Comparison of ENCODE assay signal across 20 cellular contexts in genomic region chr2:42973771-42974170, GRCh38.
DNase-seq lines count a peak whose midpoint lies in the region; ATAC-seq and TF ChIP-seq lines count a peak whose summit lies in the region.
"Had no signal": no experiment of that assay in that cellular context is flagged by ENCODE, and none has a peak within 500 bp of the region (broad histone marks: within the 10 kb centered on the region; RNA-seq: fewer than 3 reads in every experiment).

No MANE protein-coding gene starts in this region.

- no peak overlapping the region for H3K27ac ChIP-seq in upper lobe of right lung
- H3K27ac ChIP-seq: KMS-11 had no signal

- ATAC-seq in central memory CD8-positive, alpha-beta T cell (replicated peaks; ENCODE audit: extremely low read depth, poor library complexity, severe bottlenecking): no peak
- ATAC-seq in upper lobe of right lung (no peak), GM21381 (IDR thresholded peaks at IDR 0.05; ENCODE audit: unreplicated experiment) (no peak)

- DNase-seq in activated CD4-positive, alpha-beta T cell treated with anti-CD3 and anti-CD28 coated beads, Interleukin-2, amount 10 ng/mL, durations not matched to agents 7 days and 5 days: no peak
- no peak for DNase-seq in activated CD4-positive, alpha-beta T cell treated with anti-CD3 and anti-CD28 coated beads for 4 hours
- no peak for DNase-seq in central memory CD8-positive, alpha-beta T cell (ENCODE audit: low spot score in 2 of 2)
- DNase-seq in upper lobe of right lung (peak; percentile 44), AG20443 (ENCODE audit: low spot score) (no peak)
- no peak for DNase-seq in activated T-helper 1 cell treated with anti-CD3 and anti-CD28 coated beads, Interleukin-12 subunit alpha, Interleukin-12 subunit beta, Interleukin-2, Interleukin-4 antibody, amounts not matched to agents 30 ng/mL and 10 ng/mL and 1 ng/mL, durations not matched to agents 14 hours and 24 hours and 36 hours (ENCODE audit: low spot score)
- DNase-seq: 8988T; activated CD4-positive, CD25-positive, alpha-beta regulatory T cell; activated naive CD4-positive, alpha-beta T cell; CD4-positive, alpha-beta T cell; heart right ventricle; NCI-H1092 treated with DMSO at 0.1 percent for 48 hours; NCI-H2171 treated with DMSO at 0.1 percent for 48 hours; RPMI8226; stimulated activated CD4-positive, alpha-beta T cell treated with anti-CD3 and anti-CD28 coated beads, Interleukin-4, amount 100 ng/mL, for 1 hour had no signal

- POLR2A ChIA-PET in activated CD4-positive, alpha-beta T cell treated with anti-CD3 and anti-CD28 coated beads, Interleukin-2, amount 10 ng/mL, durations not matched to agents 7 days and 5 days (lab: Charles Lee): no interaction called here

- no peak overlapping the region for H3K4me3 Mint-ChIP-seq in activated CD4-positive, alpha-beta T cell treated with anti-CD3 and anti-CD28 coated beads, Interleukin-2, amount 10 ng/mL, durations not matched to agents 7 days and 5 days
- no peak overlapping the region for H3K4me3 Mint-ChIP-seq in central memory CD8-positive, alpha-beta T cell
- peak overlapping the region in 1 of 3 experiments; percentile 23 for H3K4me3 Mint-ChIP-seq in nephron
- no peak overlapping the region for H3K4me3 Mint-ChIP-seq in activated T-helper 1 cell treated with anti-CD3 and anti-CD28 coated beads, Interleukin-12 subunit alpha, Interleukin-12 subunit beta, Interleukin-2, Interleukin-4 antibody, amounts not matched to agents 30 ng/mL and 10 ng/mL and 1 ng/mL, durations not matched to agents 14 hours and 24 hours and 36 hours
- H3K4me3 Mint-ChIP-seq: CD4-positive, alpha-beta T cell; T-helper 1 cell treated with Interleukin-12 subunit alpha and Interleukin-12 subunit beta and Interleukin-4 antibody, amounts not matched to agents 30 μg/mL and 1 μg/mL, for 36 hours had no signal

- H3K36me3 Mint-ChIP-seq in activated CD4-positive, alpha-beta T cell treated with anti-CD3 and anti-CD28 coated beads, Interleukin-2, amount 10 ng/mL, durations not matched to agents 7 days and 5 days (ENCODE audit: low read depth): no peaks in the 10 kb centered on the region
- H3K36me3 Mint-ChIP-seq in central memory CD8-positive, alpha-beta T cell (ENCODE audit: insufficient read depth): peaks cover 2% of the 10 kb centered on the region
- no peaks in the 10 kb centered on the region for H3K36me3 Mint-ChIP-seq in nephron (ENCODE audit: low read depth)
- no peaks in the 10 kb centered on the region for H3K36me3 Mint-ChIP-seq in activated T-helper 1 cell treated with anti-CD3 and anti-CD28 coated beads, Interleukin-12 subunit alpha, Interleukin-12 subunit beta, Interleukin-2, Interleukin-4 antibody, amounts not matched to agents 30 ng/mL and 10 ng/mL and 1 ng/mL, durations not matched to agents 14 hours and 24 hours and 36 hours (ENCODE audit: low read depth)

- CTCF ChIA-PET in activated CD4-positive, alpha-beta T cell treated with anti-CD3 and anti-CD28 coated beads, Interleukin-2, amount 10 ng/mL, durations not matched to agents 7 days and 5 days (lab: Charles Lee): interaction anchor here (0.8 to 2.8 kb wide), 5 partner anchors 9 to 253 kb away, joined by 3 to 10 read pairs (median 4); partner anchors contain the start of gene ZFP36L2

- intact Hi-C loops in upper lobe of right lung (cut with DNase I): loop anchor here (10.0 kb wide), 2 partner anchors 251 to 511 kb away; partner anchors contain the start of gene ZFP36L2
- intact Hi-C loops in activated T-helper 1 cell treated with anti-CD3 and anti-CD28 coated beads, Interleukin-12 subunit alpha, Interleukin-12 subunit beta, Interleukin-2, Interleukin-4 antibody, amounts not matched to agents 30 ng/mL and 10 ng/mL and 1 ng/mL, durations not matched to agents 14 hours and 24 hours and 36 hours (cut with micrococcal nuclease): no loop called here

- peak overlapping the region; percentile 39 for H3K27ac Mint-ChIP-seq in activated CD4-positive, alpha-beta T cell treated with anti-CD3 and anti-CD28 coated beads, Interleukin-2, amount 10 ng/mL, durations not matched to agents 7 days and 5 days
- peak overlapping the region; percentile 45 for H3K27ac Mint-ChIP-seq in central memory CD8-positive, alpha-beta T cell (ENCODE audit: low read depth)
- H3K27ac Mint-ChIP-seq in nephron: peak overlapping the region; percentile 74 to 92 (median 91)
- no peak overlapping the region for H3K27ac Mint-ChIP-seq in activated T-helper 1 cell treated with anti-CD3 and anti-CD28 coated beads, Interleukin-12 subunit alpha, Interleukin-12 subunit beta, Interleukin-2, Interleukin-4 antibody, amounts not matched to agents 30 ng/mL and 10 ng/mL and 1 ng/mL, durations not matched to agents 14 hours and 24 hours and 36 hours
- H3K27ac Mint-ChIP-seq: CD4-positive, alpha-beta T cell; T-helper 1 cell treated with Interleukin-12 subunit alpha and Interleukin-12 subunit beta and Interleukin-4 antibody, amounts not matched to agents 30 μg/mL and 1 μg/mL, for 36 hours had no signal

- H3K27me3 ChIP-seq in upper lobe of right lung: no peaks in the 10 kb centered on the region
- H3K27me3 ChIP-seq: ascending aorta, heart right ventricle had no signal

- no peaks in the 10 kb centered on the region for H3K9me3 ChIP-seq in upper lobe of right lung
- H3K9me3 ChIP-seq: ascending aorta had no signal

- H3K36me3 ChIP-seq in upper lobe of right lung: no peaks in the 10 kb centered on the region
- H3K36me3 ChIP-seq: ascending aorta, heart right ventricle had no signal

- no peak overlapping the region for H3K4me3 ChIP-seq in upper lobe of right lung
- H3K4me3 ChIP-seq: ascending aorta, heart right ventricle had no signal

- H3K4me1 ChIP-seq in upper lobe of right lung: peaks cover 15% of the 10 kb centered on the region

- H3K27me3 Mint-ChIP-seq in activated CD4-positive, alpha-beta T cell treated with anti-CD3 and anti-CD28 coated beads, Interleukin-2, amount 10 ng/mL, durations not matched to agents 7 days and 5 days: no peaks in the 10 kb centered on the region
- H3K27me3 Mint-ChIP-seq in central memory CD8-positive, alpha-beta T cell: no peaks in the 10 kb centered on the region
- H3K27me3 Mint-ChIP-seq in nephron (ENCODE audit: low read depth): peaks cover 11% of the 10 kb centered on the region
- H3K27me3 Mint-ChIP-seq in activated T-helper 1 cell treated with anti-CD3 and anti-CD28 coated beads, Interleukin-12 subunit alpha, Interleukin-12 subunit beta, Interleukin-2, Interleukin-4 antibody, amounts not matched to agents 30 ng/mL and 10 ng/mL and 1 ng/mL, durations not matched to agents 14 hours and 24 hours and 36 hours (ENCODE audit: insufficient read depth): peaks cover 6% of the 10 kb centered on the region
- H3K27me3 Mint-ChIP-seq: CD4-positive, alpha-beta T cell had no signal

- H3K9me3 Mint-ChIP-seq in activated CD4-positive, alpha-beta T cell treated with anti-CD3 and anti-CD28 coated beads, Interleukin-2, amount 10 ng/mL, durations not matched to agents 7 days and 5 days: no peaks in the 10 kb centered on the region
- no peaks in the 10 kb centered on the region for H3K9me3 Mint-ChIP-seq in central memory CD8-positive, alpha-beta T cell
- H3K9me3 Mint-ChIP-seq in nephron: no peaks in the 10 kb centered on the region
- H3K9me3 Mint-ChIP-seq in activated T-helper 1 cell treated with anti-CD3 and anti-CD28 coated beads, Interleukin-12 subunit alpha, Interleukin-12 subunit beta, Interleukin-2, Interleukin-4 antibody, amounts not matched to agents 30 ng/mL and 10 ng/mL and 1 ng/mL, durations not matched to agents 14 hours and 24 hours and 36 hours: no peaks in the 10 kb centered on the region
- H3K9me3 Mint-ChIP-seq: CD4-positive, alpha-beta T cell; T-helper 1 cell treated with Interleukin-12 subunit alpha and Interleukin-12 subunit beta and Interleukin-4 antibody, amounts not matched to agents 30 μg/mL and 1 μg/mL, for 36 hours had no signal

- H3K4me1 Mint-ChIP-seq in activated CD4-positive, alpha-beta T cell treated with anti-CD3 and anti-CD28 coated beads, Interleukin-2, amount 10 ng/mL, durations not matched to agents 7 days and 5 days: peaks cover 17% of the 10 kb centered on the region
- H3K4me1 Mint-ChIP-seq in central memory CD8-positive, alpha-beta T cell: peaks cover 9% of the 10 kb centered on the region
- H3K4me1 Mint-ChIP-seq in nephron: peaks cover 46% of the 10 kb centered on the region
- H3K4me1 Mint-ChIP-seq in activated T-helper 1 cell treated with anti-CD3 and anti-CD28 coated beads, Interleukin-12 subunit alpha, Interleukin-12 subunit beta, Interleukin-2, Interleukin-4 antibody, amounts not matched to agents 30 ng/mL and 10 ng/mL and 1 ng/mL, durations not matched to agents 14 hours and 24 hours and 36 hours (ENCODE audit: low read depth): peaks cover 11% of the 10 kb centered on the region

- TF ChIP-seq CTCF in nephron (IDR thresholded peaks at IDR 0.05; ENCODE audit: unreplicated experiment in 3 of 3): no peak
- TF ChIP-seq CTCF in upper lobe of right lung (IDR thresholded peaks at IDR 0.05): no peak
